Comparison of ENCODE assay signal across 8 cellular contexts in the genomic region with DNA sequence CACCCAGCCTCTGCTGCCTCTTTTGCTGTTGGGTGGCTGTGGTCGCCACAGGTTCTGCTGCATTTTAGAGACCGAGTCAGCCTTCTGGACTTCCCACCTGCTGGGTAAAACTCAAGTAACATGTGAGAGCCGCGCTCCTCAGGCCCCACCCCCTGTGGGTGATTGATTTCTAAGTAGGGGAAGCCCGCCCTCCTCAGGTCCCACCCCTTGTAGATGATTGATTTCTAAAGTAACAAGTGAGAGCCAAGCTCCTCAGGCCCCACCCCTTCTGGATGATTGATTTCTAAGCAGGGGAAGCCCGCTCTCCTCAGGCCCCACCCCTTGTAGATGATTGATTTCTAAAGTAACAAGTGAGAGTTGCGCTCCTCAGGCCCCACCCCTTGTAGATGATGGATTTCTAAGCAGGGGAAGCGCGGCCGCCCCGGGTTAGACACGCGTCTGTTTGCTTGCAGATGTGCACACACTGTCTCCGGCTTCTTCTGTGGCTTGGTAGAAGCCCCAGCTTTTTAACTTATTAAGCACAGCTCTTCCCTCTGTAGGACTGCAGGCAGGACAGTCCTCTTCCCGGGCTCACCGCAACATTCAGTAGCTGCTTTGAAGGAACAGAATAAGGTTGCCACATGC.
A peak's percentile ranks its signal among the peaks of the same experiment; 100 is the strongest.
DNase-seq lines count a peak whose midpoint lies in the region; ATAC-seq and TF ChIP-seq lines count a peak whose summit lies in the region.

No MANE protein-coding gene starts in this region.

- H2AK9ac ChIP-seq in IMR-90 (replicated peaks; ENCODE audit: low read depth, low read length, poor library complexity), result no peak overlapping the region

- peak overlapping the region; percentile 82 to 94 (median 88) for H3K4me3 Mint-ChIP-seq in naive thymus-derived CD8-positive, alpha-beta T cell
- H3K4me3 Mint-ChIP-seq in stimulated activated naive B cell treated with anti-CD40 and anti-IgM and Interleukin-4, amounts not matched to agents 10 μg/mL and 1 μg/mL and 100 μg/mL, for 72 hours, result peak overlapping the region; percentile 79 to 86

- in situ Hi-C loops in IMR-90 (cut with MboI; ENCODE audit: low sequenced_read_pairs), result no loop called here
- in situ Hi-C loops in Panc1 (cut with HindIII; ENCODE audit: low pct_unique_long_range_greater_than_20kb, low sequenced_read_pairs), result no loop called here

- WGBS in IMR-90 (ENCODE audit: extremely low coverage in 2 of 2, insufficient read length in 1 of 2), 2 experiments, result 11% methylated on average over 5 of the region's 16 CpGs; no CpG with 5 or more reads in 1 of the 2 experiments

- H3K79me1 ChIP-seq in IMR-90 (ENCODE audit: low read depth in 1 of 2, low read length in 2 of 2), result no peaks in the 10 kb centered on the region

- H3K14ac ChIP-seq in IMR-90 (replicated peaks; ENCODE audit: low read depth, low read length), result no peak overlapping the region

- peaks cover 0 to 14% (median 4%) of the 10 kb centered on the region in 5 donors for H3K27me3 Mint-ChIP-seq in naive thymus-derived CD8-positive, alpha-beta T cell
- peaks cover 4 to 17% of the 10 kb centered on the region in 2 donors for H3K27me3 Mint-ChIP-seq in stimulated activated naive B cell treated with anti-CD40 and anti-IgM and Interleukin-4, amounts not matched to agents 10 μg/mL and 1 μg/mL and 100 μg/mL, for 72 hours

- CTCF ChIA-PET in IMR-90 (lab: Yijun Ruan, JAX), result no interaction called here
- CTCF ChIA-PET in Panc1 (lab: Charles Lee), result interaction anchor here (0.6 to 0.8 kb wide), 2 partner anchors 81 to 85 kb away, joined by 3 read pairs; no protein-coding TSS in a partner anchor

- no peaks in the 10 kb centered on the region for H3K9me1 ChIP-seq in IMR-90 (ENCODE audit: insufficient read depth, low read length)

- peak overlapping the region in 1 of 2 experiments; percentile 27; a peak in 1 of 4 replicates for H4K8ac ChIP-seq in IMR-90 (ENCODE audit: low read depth in 2 of 2, low read length in 2 of 2)

- no peaks in the 10 kb centered on the region for H4K20me1 ChIP-seq in IMR-90 (ENCODE audit: insufficient read depth, low read length)

- POLR2A ChIA-PET in IMR-90 (lab: Charles Lee; ENCODE audit: unreplicated experiment), result no interaction called here
- POLR2A ChIA-PET in Panc1 (lab: Charles Lee), result interaction anchor here (0.6 kb wide), 2 partner anchors 17 to 22 kb away, joined by 3 to 7 read pairs; no protein-coding TSS in a partner anchor
- POLR2A ChIA-PET in naive thymus-derived CD8-positive, alpha-beta T cell (lab: Charles Lee), result interaction anchor here (1.3 to 1.9 kb wide), 3 partner anchors 82 to 372 kb away, joined by 3 to 9 read pairs (median 8); partner anchors contain the start of gene LSG1

- no peaks in the 10 kb centered on the region for H3K36me3 Mint-ChIP-seq in naive thymus-derived CD8-positive, alpha-beta T cell
- H3K36me3 Mint-ChIP-seq in stimulated activated naive B cell treated with anti-CD40 and anti-IgM and Interleukin-4, amounts not matched to agents 10 μg/mL and 1 μg/mL and 100 μg/mL, for 72 hours, result no peaks in the 10 kb centered on the region

- peak overlapping the region; percentile 84 for H2AFZ ChIP-seq in IMR-90 (replicated peaks; ENCODE audit: low read length, poor library complexity)

- TF ChIP-seq CTCF in IMR-90 (conservative IDR thresholded peaks at IDR 0.05; ENCODE audit: low read depth, low read length), result no peak
- no peak for TF ChIP-seq CTCF in Panc1 (IDR thresholded peaks at IDR 0.05)
- TF ChIP-seq CTCF in fibroblast of mammary gland (conservative IDR thresholded peaks at IDR 0.05; ENCODE audit: control insufficient read depth, insufficient read depth, low read depth, low read length), result no peak

- H3K27me3 ChIP-seq in IMR-90 (ENCODE audit: control insufficient read depth, insufficient read depth, low read length), result peaks cover 24% of the 10 kb centered on the region
- H3K27me3 ChIP-seq in Panc1 (ENCODE audit: control insufficient read depth, insufficient read depth, low read length), result no peaks in the 10 kb centered on the region

- intact Hi-C loops in IMR-90 (cut with micrococcal nuclease), result no loop called here
- intact Hi-C loops in Panc1 (cut with micrococcal nuclease; ENCODE audit: unreplicated experiment), result no loop called here

- dilution Hi-C loops in IMR-90 (cut with HindIII; ENCODE audit: low sequenced_read_pairs, unreplicated experiment), result no loop called here

- no peaks in the 10 kb centered on the region for H3K9me3 Mint-ChIP-seq in naive thymus-derived CD8-positive, alpha-beta T cell
- peaks cover 0 to 2% of the 10 kb centered on the region in 2 donors for H3K9me3 Mint-ChIP-seq in stimulated activated naive B cell treated with anti-CD40 and anti-IgM and Interleukin-4, amounts not matched to agents 10 μg/mL and 1 μg/mL and 100 μg/mL, for 72 hours

- H2AK5ac ChIP-seq in IMR-90 (ENCODE audit: low read depth, low read length), result no peak overlapping the region

- H3K9me3 ChIP-seq in IMR-90 (ENCODE audit: control insufficient read depth, insufficient read depth, low read length) (no peaks in the 10 kb centered on the region), Panc1 (ENCODE audit: control insufficient read depth, insufficient read depth, low read depth, low read length) (no peaks in the 10 kb centered on the region)

- no peak overlapping the region for H3K9ac ChIP-seq in IMR-90 (ENCODE audit: low read depth, low read length)

- H4K5ac ChIP-seq in IMR-90 (ENCODE audit: low read depth, low read length), result no peak overlapping the region

- DNase-seq in DMS114 treated with DMSO at 0.1 percent for 48 hours (lab: John Stamatoyannopoulos, UW; ENCODE audit: unreplicated experiment), result peak; percentile 94
- DNase-seq in IMR-90, result peak; percentile 79
- DNase-seq in Panc1 (ENCODE audit: low read depth, low spot score), result peak; percentile 94
- DNase-seq in activated T-helper 1 cell treated with Interleukin-2 at 50 U/mL for 16 hours (ENCODE audit: low read depth), result peak; percentile 75
- peak; percentile 93 for DNase-seq in fibroblast of mammary gland (ENCODE audit: low read depth)
- peak; percentile 76 to 98 (median 92) for DNase-seq in naive thymus-derived CD8-positive, alpha-beta T cell
- DNase-seq in stimulated activated naive B cell treated with anti-CD40 and anti-IgM and Interleukin-4, amounts not matched to agents 10 μg/mL and 1 μg/mL and 100 μg/mL, for 72 hours, result peak; percentile 87

- peak overlapping the region; percentile 65 for H3K4me2 ChIP-seq in IMR-90 (ENCODE audit: low read depth, low read length)

- no peak overlapping the region for H2BK15ac ChIP-seq in IMR-90 (ENCODE audit: low read depth, low read length)

- H3K27ac ChIP-seq in IMR-90 (ENCODE audit: insufficient read depth, low read length), result no peak overlapping the region
- peak overlapping the region; percentile 77 for H3K27ac ChIP-seq in Panc1 (ENCODE audit: low read length)

- H2BK20ac ChIP-seq in IMR-90 (ENCODE audit: low read depth, low read length), result no peak overlapping the region

- H3K27ac Mint-ChIP-seq in naive thymus-derived CD8-positive, alpha-beta T cell, result peak overlapping the region; percentile 56 to 98 (median 93)
- peak overlapping the region; percentile 79 for H3K27ac Mint-ChIP-seq in stimulated activated naive B cell treated with anti-CD40 and anti-IgM and Interleukin-4, amounts not matched to agents 10 μg/mL and 1 μg/mL and 100 μg/mL, for 72 hours

- TF ChIP-seq POLR2A in IMR-90 (IDR thresholded peaks at IDR 0.05; ENCODE audit: low read depth, low read length), result no peak

- H3K4ac ChIP-seq in IMR-90 (ENCODE audit: low read depth, low read length), result no peak overlapping the region

- no peak overlapping the region for H3K18ac ChIP-seq in IMR-90 (ENCODE audit: low read depth, low read length)

- TF ChIP-seq RAD21 in IMR-90 (IDR thresholded peaks at IDR 0.05; ENCODE audit: low read length), result no peak

- H3K36me3 ChIP-seq in IMR-90 (ENCODE audit: control insufficient read depth, insufficient read depth, low read length) (no peaks in the 10 kb centered on the region), Panc1 (ENCODE audit: control insufficient read depth, insufficient read depth, low read length) (no peaks in the 10 kb centered on the region)

- H3K56ac ChIP-seq in IMR-90 (ENCODE audit: extremely low read depth, insufficient read depth, low read length), result no peak overlapping the region

- ATAC-seq in GM21529 (IDR thresholded peaks at IDR 0.05; ENCODE audit: unreplicated experiment) (peak; percentile 98), IMR-90 (ENCODE audit: low read depth) (peak; percentile 99), Panc1 (peak; percentile 98)
- ATAC-seq in naive thymus-derived CD8-positive, alpha-beta T cell, result peak; percentile 95
- ATAC-seq in stimulated activated naive B cell treated with anti-CD40 and anti-IgM and Interleukin-4, amounts not matched to agents 10 μg/mL and 1 μg/mL and 100 μg/mL, for 72 hours (replicated peaks), result peak; percentile 97 to 98

- H3K4me1 Mint-ChIP-seq in naive thymus-derived CD8-positive, alpha-beta T cell, result peaks cover 12 to 37% (median 20%) of the 10 kb centered on the region in 4 donors
- peaks cover 18 to 32% of the 10 kb centered on the region in 2 donors for H3K4me1 Mint-ChIP-seq in stimulated activated naive B cell treated with anti-CD40 and anti-IgM and Interleukin-4, amounts not matched to agents 10 μg/mL and 1 μg/mL and 100 μg/mL, for 72 hours

- H3K4me1 ChIP-seq in IMR-90 (ENCODE audit: control insufficient read depth, insufficient read depth, low read length) (no peaks in the 10 kb centered on the region; the same call in 1 of the 2 replicates), Panc1 (ENCODE audit: control insufficient read depth, insufficient read depth, low read length) (peaks cover 5% of the 10 kb centered on the region; the same call in 1 of the 2 replicates)

- no TSS peak for BruUV-seq in IMR-90 (replicated peaks; lab: Mats Ljungman, UMichigan)
- no TSS peak for BruUV-seq in Panc1 (replicated peaks; lab: Mats Ljungman, UMichigan)

- H3K23ac ChIP-seq in IMR-90 (ENCODE audit: low read depth, low read length), result no peak overlapping the region

- H4K91ac ChIP-seq in IMR-90 (ENCODE audit: insufficient read depth, low read depth, low read length), result no peak overlapping the region

- peak overlapping the region; percentile 28; the same call in 1 of the 2 replicates for H3K4me3 ChIP-seq in IMR-90 (ENCODE audit: insufficient read depth, low read depth, low read length)
- H3K4me3 ChIP-seq in Panc1 (ENCODE audit: low read depth in 2 of 2, low read length in 2 of 2), result peak overlapping the region; percentile 47 to 60
- peak overlapping the region; percentile 36 for H3K4me3 ChIP-seq in fibroblast of mammary gland (ENCODE audit: control insufficient read depth, low read depth, low read length)

- H2BK5ac ChIP-seq in IMR-90 (ENCODE audit: low read depth, low read length, poor library complexity, severe bottlenecking), result no peak overlapping the region

- H2BK120ac ChIP-seq in IMR-90 (ENCODE audit: low read depth, low read length), result no peak overlapping the region
